Comparison of ENCODE assay signal across 14 cellular contexts in genomic region chrX:125405339-125405738, GRCh38.
"Had no signal": no experiment of that assay in that cellular context is flagged by ENCODE, and none has a peak within 500 bp of the region (broad histone marks: within the 10 kb centered on the region; RNA-seq: fewer than 3 reads in every experiment).

No MANE protein-coding gene starts in this region.

- H3K4me3 ChIP-seq: esophagus squamous epithelium, gastroesophageal sphincter, right atrium auricular region, sigmoid colon, skin epidermis had no signal

- ATAC-seq: gastroesophageal sphincter; naive thymus-derived CD4-positive, alpha-beta T cell had no signal

- DNase-seq: esophagus squamous epithelium; foreskin fibroblast; mammary epithelial cell; naive thymus-derived CD4-positive, alpha-beta T cell; posterior cingulate gyrus; sigmoid colon; stimulated activated CD4-positive, alpha-beta T cell treated with anti-CD3 and anti-CD28 coated beads, Interleukin-12 subunit alpha, Interleukin-12 subunit beta, amount 100 ng/mL, for 4 hours; stimulated activated naive CD4-positive, alpha-beta T cell treated with Interleukin-2 at 50 U/mL for 16 hours; trophoblast cell had no signal

- H3K9me3 ChIP-seq: esophagus squamous epithelium, gastroesophageal sphincter, neutrophil, sigmoid colon had no signal

- H3K27me3 Mint-ChIP-seq: dendritic cell treated with granulocyte-macrophage colony-stimulating factor and Interleukin-4, amounts not matched to agents 40 ng/mL and 50 ng/mL, for 4 days; naive thymus-derived CD4-positive, alpha-beta T cell had no signal

- H3K4me1 ChIP-seq: esophagus squamous epithelium, gastroesophageal sphincter, right atrium auricular region, sigmoid colon had no signal

- H3K4me1 Mint-ChIP-seq: naive thymus-derived CD4-positive, alpha-beta T cell had no signal

- H3K27me3 ChIP-seq: esophagus squamous epithelium, gastroesophageal sphincter, neutrophil, right atrium auricular region, sigmoid colon had no signal

- H3K36me3 ChIP-seq: esophagus squamous epithelium, gastroesophageal sphincter, neutrophil, right atrium auricular region, sigmoid colon had no signal

- H3K27ac ChIP-seq: esophagus squamous epithelium, gastroesophageal sphincter, neutrophil, right atrium auricular region, sigmoid colon, skin epidermis had no signal

- H3K36me3 Mint-ChIP-seq: naive thymus-derived CD4-positive, alpha-beta T cell had no signal

- H3K27ac Mint-ChIP-seq: dendritic cell treated with granulocyte-macrophage colony-stimulating factor and Interleukin-4, amounts not matched to agents 40 ng/mL and 50 ng/mL, for 4 days; naive thymus-derived CD4-positive, alpha-beta T cell had no signal

- H3K4me3 Mint-ChIP-seq: dendritic cell treated with granulocyte-macrophage colony-stimulating factor and Interleukin-4, amounts not matched to agents 40 ng/mL and 50 ng/mL, for 4 days; naive thymus-derived CD4-positive, alpha-beta T cell had no signal
